ENCODE assay signal across 3 cellular contexts in the genomic region with DNA sequence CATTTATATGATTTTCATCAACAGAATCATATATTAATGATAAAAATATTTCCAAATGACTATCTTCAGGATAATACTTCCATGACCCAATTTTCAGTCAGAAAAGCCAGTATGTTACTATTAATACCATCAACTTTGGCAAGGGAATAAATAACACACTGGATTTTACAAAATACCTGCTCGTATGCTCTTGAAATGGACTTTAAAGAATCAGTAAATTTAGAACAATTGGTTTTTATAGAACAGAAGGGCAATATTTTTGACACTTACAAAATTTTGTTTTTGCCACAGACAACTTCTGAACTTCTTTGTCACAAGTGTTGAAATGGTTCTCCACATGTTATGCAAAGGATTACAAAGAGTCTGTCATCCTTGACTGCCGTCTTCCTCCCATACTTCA.
"Had no signal": no experiment of that assay in that cellular context is flagged by ENCODE, and none has a peak within 500 bp of the region (broad histone marks: within the 10 kb centered on the region; RNA-seq: fewer than 3 reads in every experiment).

No MANE protein-coding gene starts in this region.

- DNase-seq: GDM1, GF-D8 had no signal

- ATAC-seq: GM12878 had no signal

- H3K4me3 ChIP-seq: GM12878 had no signal
